ENCODE assay signal across 18 cellular contexts in the genomic region with DNA sequence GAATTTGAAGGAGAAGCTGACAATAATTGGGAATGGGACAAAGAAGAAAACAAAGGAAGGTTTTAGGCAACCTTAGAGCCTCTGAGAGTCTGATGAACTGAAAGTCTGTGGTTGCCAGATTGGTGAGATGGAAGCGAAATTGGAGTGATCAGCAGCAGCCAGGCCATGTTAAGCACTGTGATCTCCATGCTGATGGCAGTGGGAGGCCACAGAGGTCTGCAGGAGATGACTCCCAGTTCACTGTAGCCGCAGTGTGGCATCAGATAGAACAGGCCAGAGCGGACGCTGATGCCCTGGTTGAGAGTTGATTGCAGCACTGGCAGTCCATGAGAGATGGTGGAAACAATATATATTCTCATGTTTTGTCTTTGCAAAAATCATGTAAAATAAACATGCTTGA.
"Had no signal": no experiment of that assay in that cellular context is flagged by ENCODE, and none has a peak within 500 bp of the region (broad histone marks: within the 10 kb centered on the region; RNA-seq: fewer than 3 reads in every experiment).

No MANE protein-coding gene starts in this region.

- H3K27ac Mint-ChIP-seq: dendritic cell treated with granulocyte-macrophage colony-stimulating factor and Interleukin-4, amounts not matched to agents 40 ng/mL and 50 ng/mL, for 4 days; immature natural killer cell; progenitor cell of endocrine pancreas; type B pancreatic cell had no signal

- ATAC-seq: foreskin keratinocyte; naive thymus-derived CD4-positive, alpha-beta T cell; right cardiac atrium had no signal

- H3K27ac ChIP-seq: foreskin keratinocyte, ovary, thyroid gland had no signal

- H3K9me3 ChIP-seq: ovary, thyroid gland had no signal

- DNase-seq: erythroblast; foreskin keratinocyte; immature natural killer cell; left ventricle myocardium superior; mesenchymal stem cell; naive thymus-derived CD4-positive, alpha-beta T cell; nucleus accumbens; ovary; right cardiac atrium; small intestine; stimulated activated CD4-positive, alpha-beta T cell treated with anti-CD3 and anti-CD28 coated beads, Interleukin-12 subunit alpha, Interleukin-12 subunit beta, amount 100 ng/mL, for 4 hours; stimulated activated naive CD4-positive, alpha-beta T cell treated with Interleukin-2 at 50 U/mL for 16 hours; thyroid gland had no signal

- H3K27me3 ChIP-seq: foreskin keratinocyte, ovary, thyroid gland had no signal

- H3K9me3 Mint-ChIP-seq: dendritic cell treated with granulocyte-macrophage colony-stimulating factor and Interleukin-4, amounts not matched to agents 40 ng/mL and 50 ng/mL, for 4 days; immature natural killer cell; neural crest cell had no signal

- H3K4me1 Mint-ChIP-seq: immature natural killer cell; naive thymus-derived CD4-positive, alpha-beta T cell; neural crest cell had no signal

- H3K4me3 Mint-ChIP-seq: dendritic cell treated with granulocyte-macrophage colony-stimulating factor and Interleukin-4, amounts not matched to agents 40 ng/mL and 50 ng/mL, for 4 days; immature natural killer cell; naive thymus-derived CD4-positive, alpha-beta T cell; neural crest cell; type B pancreatic cell had no signal

- H3K4me1 ChIP-seq: foreskin keratinocyte, thyroid gland had no signal

- H3K4me3 ChIP-seq: lung, ovary, thyroid gland had no signal

- H3K27me3 Mint-ChIP-seq: dendritic cell treated with granulocyte-macrophage colony-stimulating factor and Interleukin-4, amounts not matched to agents 40 ng/mL and 50 ng/mL, for 4 days; naive thymus-derived CD4-positive, alpha-beta T cell; progenitor cell of endocrine pancreas; type B pancreatic cell had no signal

- H3K36me3 ChIP-seq: ovary, thyroid gland had no signal
